ENCODE assay signal across 1 cellular context in the genomic region with DNA sequence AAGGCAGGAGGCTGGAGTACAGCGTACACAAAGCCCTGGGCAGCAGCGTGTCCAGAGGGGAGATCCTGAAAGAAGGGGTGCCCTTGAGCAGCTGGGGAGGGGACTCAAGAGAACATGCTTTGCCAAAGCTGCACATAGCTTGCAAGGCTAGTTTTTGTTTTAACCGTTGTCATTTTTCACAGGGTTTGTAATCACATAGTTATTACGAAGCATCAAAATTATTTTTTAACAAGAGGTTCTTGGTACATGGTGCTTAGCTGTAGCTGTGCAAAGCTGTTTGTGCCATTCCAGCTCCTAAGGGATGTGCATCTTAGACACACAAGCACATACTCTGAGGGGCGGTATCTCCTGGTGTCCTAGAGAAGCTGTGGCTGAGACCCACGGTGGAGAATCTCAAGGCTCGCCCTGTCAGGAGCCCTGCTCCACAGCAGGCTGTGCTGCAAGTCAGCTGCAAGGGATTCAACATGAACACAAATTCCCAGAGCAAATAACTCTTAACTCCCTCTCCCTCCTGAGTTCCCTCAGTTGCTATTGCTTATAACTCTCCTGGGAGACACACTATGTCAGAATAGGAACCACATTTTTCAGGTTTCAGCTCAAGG.
TF ChIP-seq lines count a peak whose summit lies in the region.

No MANE protein-coding gene starts in this region.

TF ChIP-seq in GM23338, 12 proteins besides CTCF, POLR2A, EP300 and RAD21:
- TF ChIP-seq POLR2AphosphoS5 (IDR thresholded peaks at IDR 0.05; ENCODE audit: low read depth) (no peak), ZNF331 (CRISPR knock-in tag; IDR thresholded peaks at IDR 0.05; ENCODE audit: low read depth) (no peak), CREB1 (CRISPR knock-in tag; IDR thresholded peaks at IDR 0.05; ENCODE audit: low read depth) (no peak), EZH2phosphoT487 (IDR thresholded peaks at IDR 0.05; ENCODE audit: unreplicated experiment) (no peak), NANOG (IDR thresholded peaks at IDR 0.05; ENCODE audit: borderline replicate concordance) (no peak), EZH2 (IDR thresholded peaks at IDR 0.05; ENCODE audit: low read depth, unreplicated experiment) (no peak), ZNF114 (CRISPR knock-in tag; IDR thresholded peaks at IDR 0.05) (no peak), STAT1 (IDR thresholded peaks at IDR 0.05; ENCODE audit: unreplicated experiment) (no peak), JUNB (IDR thresholded peaks at IDR 0.05; ENCODE audit: unreplicated experiment) (no peak)
- TF ChIP-seq, protein P1, sequence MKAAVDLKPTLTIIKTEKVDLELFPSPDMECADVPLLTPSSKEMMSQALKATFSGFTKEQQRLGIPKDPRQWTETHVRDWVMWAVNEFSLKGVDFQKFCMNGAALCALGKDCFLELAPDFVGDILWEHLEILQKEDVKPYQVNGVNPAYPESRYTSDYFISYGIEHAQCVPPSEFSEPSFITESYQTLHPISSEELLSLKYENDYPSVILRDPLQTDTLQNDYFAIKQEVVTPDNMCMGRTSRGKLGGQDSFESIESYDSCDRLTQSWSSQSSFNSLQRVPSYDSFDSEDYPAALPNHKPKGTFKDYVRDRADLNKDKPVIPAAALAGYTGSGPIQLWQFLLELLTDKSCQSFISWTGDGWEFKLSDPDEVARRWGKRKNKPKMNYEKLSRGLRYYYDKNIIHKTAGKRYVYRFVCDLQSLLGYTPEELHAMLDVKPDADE (IDR thresholded peaks at IDR 0.05) = no peak
- TF ChIP-seq, protein P2, sequence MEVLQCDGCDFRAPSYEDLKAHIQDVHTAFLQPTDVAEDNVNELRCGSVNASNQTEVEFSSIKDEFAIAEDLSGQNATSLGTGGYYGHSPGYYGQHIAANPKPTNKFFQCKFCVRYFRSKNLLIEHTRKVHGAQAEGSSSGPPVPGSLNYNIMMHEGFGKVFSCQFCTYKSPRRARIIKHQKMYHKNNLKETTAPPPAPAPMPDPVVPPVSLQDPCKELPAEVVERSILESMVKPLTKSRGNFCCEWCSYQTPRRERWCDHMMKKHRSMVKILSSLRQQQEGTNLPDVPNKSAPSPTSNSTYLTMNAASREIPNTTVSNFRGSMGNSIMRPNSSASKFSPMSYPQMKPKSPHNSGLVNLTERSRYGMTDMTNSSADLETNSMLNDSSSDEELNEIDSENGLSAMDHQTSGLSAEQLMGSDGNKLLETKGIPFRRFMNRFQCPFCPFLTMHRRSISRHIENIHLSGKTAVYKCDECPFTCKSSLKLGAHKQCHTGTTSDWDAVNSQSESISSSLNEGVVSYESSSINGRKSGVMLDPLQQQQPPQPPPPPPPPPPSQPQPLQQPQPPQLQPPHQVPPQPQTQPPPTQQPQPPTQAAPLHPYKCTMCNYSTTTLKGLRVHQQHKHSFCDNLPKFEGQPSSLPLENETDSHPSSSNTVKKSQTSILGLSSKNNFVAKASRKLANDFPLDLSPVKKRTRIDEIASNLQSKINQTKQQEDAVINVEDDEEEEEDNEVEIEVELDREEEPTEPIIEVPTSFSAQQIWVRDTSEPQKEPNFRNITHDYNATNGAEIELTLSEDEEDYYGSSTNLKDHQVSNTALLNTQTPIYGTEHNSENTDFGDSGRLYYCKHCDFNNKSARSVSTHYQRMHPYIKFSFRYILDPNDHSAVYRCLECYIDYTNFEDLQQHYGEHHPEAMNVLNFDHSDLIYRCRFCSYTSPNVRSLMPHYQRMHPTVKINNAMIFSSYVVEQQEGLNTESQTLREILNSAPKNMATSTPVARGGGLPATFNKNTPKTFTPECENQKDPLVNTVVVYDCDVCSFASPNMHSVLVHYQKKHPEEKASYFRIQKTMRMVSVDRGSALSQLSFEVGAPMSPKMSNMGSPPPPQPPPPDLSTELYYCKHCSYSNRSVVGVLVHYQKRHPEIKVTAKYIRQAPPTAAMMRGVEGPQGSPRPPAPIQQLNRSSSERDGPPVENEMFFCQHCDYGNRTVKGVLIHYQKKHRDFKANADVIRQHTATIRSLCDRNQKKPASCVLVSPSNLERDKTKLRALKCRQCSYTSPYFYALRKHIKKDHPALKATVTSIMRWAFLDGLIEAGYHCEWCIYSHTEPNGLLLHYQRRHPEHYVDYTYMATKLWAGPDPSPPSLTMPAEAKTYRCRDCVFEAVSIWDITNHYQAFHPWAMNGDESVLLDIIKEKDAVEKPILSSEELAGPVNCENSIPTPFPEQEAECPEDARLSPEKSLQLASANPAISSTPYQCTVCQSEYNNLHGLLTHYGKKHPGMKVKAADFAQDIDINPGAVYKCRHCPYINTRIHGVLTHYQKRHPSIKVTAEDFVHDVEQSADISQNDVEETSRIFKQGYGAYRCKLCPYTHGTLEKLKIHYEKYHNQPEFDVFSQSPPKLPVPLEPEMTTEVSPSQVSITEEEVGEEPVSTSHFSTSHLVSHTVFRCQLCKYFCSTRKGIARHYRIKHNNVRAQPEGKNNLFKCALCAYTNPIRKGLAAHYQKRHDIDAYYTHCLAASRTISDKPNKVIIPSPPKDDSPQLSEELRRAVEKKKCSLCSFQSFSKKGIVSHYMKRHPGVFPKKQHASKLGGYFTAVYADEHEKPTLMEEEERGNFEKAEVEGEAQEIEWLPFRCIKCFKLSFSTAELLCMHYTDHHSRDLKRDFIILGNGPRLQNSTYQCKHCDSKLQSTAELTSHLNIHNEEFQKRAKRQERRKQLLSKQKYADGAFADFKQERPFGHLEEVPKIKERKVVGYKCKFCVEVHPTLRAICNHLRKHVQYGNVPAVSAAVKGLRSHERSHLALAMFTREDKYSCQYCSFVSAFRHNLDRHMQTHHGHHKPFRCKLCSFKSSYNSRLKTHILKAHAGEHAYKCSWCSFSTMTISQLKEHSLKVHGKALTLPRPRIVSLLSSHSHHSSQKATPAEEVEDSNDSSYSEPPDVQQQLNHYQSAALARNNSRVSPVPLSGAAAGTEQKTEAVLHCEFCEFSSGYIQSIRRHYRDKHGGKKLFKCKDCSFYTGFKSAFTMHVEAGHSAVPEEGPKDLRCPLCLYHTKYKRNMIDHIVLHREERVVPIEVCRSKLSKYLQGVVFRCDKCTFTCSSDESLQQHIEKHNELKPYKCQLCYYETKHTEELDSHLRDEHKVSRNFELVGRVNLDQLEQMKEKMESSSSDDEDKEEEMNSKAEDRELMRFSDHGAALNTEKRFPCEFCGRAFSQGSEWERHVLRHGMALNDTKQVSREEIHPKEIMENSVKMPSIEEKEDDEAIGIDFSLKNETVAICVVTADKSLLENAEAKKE (CRISPR knock-in tag; IDR thresholded peaks at IDR 0.05) = no peak
- TF ChIP-seq, protein P3, sequence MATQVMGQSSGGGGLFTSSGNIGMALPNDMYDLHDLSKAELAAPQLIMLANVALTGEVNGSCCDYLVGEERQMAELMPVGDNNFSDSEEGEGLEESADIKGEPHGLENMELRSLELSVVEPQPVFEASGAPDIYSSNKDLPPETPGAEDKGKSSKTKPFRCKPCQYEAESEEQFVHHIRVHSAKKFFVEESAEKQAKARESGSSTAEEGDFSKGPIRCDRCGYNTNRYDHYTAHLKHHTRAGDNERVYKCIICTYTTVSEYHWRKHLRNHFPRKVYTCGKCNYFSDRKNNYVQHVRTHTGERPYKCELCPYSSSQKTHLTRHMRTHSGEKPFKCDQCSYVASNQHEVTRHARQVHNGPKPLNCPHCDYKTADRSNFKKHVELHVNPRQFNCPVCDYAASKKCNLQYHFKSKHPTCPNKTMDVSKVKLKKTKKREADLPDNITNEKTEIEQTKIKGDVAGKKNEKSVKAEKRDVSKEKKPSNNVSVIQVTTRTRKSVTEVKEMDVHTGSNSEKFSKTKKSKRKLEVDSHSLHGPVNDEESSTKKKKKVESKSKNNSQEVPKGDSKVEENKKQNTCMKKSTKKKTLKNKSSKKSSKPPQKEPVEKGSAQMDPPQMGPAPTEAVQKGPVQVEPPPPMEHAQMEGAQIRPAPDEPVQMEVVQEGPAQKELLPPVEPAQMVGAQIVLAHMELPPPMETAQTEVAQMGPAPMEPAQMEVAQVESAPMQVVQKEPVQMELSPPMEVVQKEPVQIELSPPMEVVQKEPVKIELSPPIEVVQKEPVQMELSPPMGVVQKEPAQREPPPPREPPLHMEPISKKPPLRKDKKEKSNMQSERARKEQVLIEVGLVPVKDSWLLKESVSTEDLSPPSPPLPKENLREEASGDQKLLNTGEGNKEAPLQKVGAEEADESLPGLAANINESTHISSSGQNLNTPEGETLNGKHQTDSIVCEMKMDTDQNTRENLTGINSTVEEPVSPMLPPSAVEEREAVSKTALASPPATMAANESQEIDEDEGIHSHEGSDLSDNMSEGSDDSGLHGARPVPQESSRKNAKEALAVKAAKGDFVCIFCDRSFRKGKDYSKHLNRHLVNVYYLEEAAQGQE (IDR thresholded peaks at IDR 0.05; ENCODE audit: unreplicated experiment) = no peak
